In the genomic region with DNA sequence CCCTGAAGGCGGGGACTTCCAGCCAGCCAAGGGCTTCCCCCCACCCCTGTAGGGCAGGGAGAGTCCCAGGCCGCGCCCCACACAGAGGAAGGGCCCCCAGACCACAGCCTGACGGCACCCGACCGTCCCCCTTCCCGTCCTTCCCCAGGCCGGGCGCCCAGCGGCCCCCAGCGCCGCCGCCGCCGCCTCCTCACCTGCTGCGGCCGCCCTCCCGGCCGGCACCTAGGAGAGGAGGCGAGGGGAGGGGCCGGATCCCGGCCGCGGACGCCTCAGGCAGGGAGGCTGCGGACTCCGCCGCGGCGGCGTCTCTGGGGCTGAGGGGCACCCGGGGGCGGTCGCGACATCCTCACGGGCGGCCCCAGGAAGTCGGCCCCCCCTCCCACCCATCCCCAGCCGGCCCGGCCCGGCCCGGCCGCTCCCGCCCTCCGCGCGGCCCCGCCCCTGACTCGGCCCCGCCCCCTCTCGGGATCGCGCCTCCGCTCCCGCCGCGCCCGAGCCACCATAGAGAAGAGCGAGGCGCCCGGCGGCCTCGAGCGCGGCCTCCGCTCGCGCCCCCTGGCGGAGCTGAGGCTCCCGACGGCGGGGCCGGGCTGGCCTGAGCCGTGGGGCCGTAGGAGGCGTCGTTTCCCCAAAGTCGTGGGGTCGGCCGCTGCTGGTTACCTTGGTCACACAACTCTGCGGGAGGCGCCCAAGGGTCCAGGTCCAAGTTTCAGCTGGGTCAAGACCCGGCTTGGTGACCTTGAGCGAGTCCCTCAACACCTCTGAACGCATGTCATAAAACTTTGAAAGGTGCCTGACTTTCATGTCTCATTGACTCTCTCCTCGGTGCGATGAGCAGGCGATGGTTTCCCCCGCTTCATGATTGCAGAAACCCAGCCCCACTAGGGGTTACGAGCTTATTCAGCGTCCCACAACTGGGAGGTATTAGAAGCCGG, we compare ENCODE assay signal across 1 cellular context.
TF ChIP-seq lines count a peak whose summit lies in the region.

No MANE protein-coding gene starts in this region.

TF ChIP-seq in WTC11, 78 proteins besides CTCF, POLR2A, EP300 and RAD21 (continued from another document and continues in another):
- TF ChIP-seq ZNF512 (CRISPR knock-in tag; IDR thresholded peaks at IDR 0.05; ENCODE audit: borderline replicate concordance) (no peak), GRHL2 (CRISPR knock-in tag; IDR thresholded peaks at IDR 0.05; ENCODE audit: insufficient replicate concordance, severe bottlenecking) (no peak), NFE2L1 (CRISPR knock-in tag; IDR thresholded peaks at IDR 0.05) (no peak), MLX (CRISPR knock-in tag; IDR thresholded peaks at IDR 0.05) (no peak), ETV6 (CRISPR knock-in tag; IDR thresholded peaks at IDR 0.05) (no peak), RELA (CRISPR knock-in tag; IDR thresholded peaks at IDR 0.05; ENCODE audit: borderline replicate concordance) (no peak), IRF2 (CRISPR knock-in tag; IDR thresholded peaks at IDR 0.05; ENCODE audit: borderline replicate concordance, low read depth) (no peak), NFYB (CRISPR knock-in tag; conservative IDR thresholded peaks at IDR 0.05; ENCODE audit: low read depth) (no peak), NR2C2 (CRISPR knock-in tag; IDR thresholded peaks at IDR 0.05) (no peak), ZNF423 (CRISPR knock-in tag; IDR thresholded peaks at IDR 0.05) (peak; percentile 57), ZNF396 (CRISPR knock-in tag; IDR thresholded peaks at IDR 0.05; ENCODE audit: borderline replicate concordance) (no peak), ZNF532 (CRISPR knock-in tag; IDR thresholded peaks at IDR 0.05; ENCODE audit: borderline replicate concordance) (no peak), MYBL2 (CRISPR knock-in tag; IDR thresholded peaks at IDR 0.05) (no peak), E2F5 (CRISPR knock-in tag; IDR thresholded peaks at IDR 0.05) (peak; percentile 58; the same call in 1 of the 2 replicates), JUN (CRISPR knock-in tag; IDR thresholded peaks at IDR 0.05) (no peak), ZNF121 (CRISPR knock-in tag; IDR thresholded peaks at IDR 0.05) (peak; percentile 63; the same call in 1 of the 2 replicates), GTF2I (CRISPR knock-in tag; conservative IDR thresholded peaks at IDR 0.05) (no peak), USF1 (CRISPR knock-in tag; IDR thresholded peaks at IDR 0.05) (no peak), SOX15 (CRISPR knock-in tag; IDR thresholded peaks at IDR 0.05) (no peak), AFF4 (CRISPR knock-in tag; IDR thresholded peaks at IDR 0.05; ENCODE audit: borderline replicate concordance) (no peak), SP1 (CRISPR knock-in tag; conservative IDR thresholded peaks at IDR 0.05) (peak; percentile 70), NFATC4 (CRISPR knock-in tag; IDR thresholded peaks at IDR 0.05) (no peak)
- TF ChIP-seq, protein P1, sequence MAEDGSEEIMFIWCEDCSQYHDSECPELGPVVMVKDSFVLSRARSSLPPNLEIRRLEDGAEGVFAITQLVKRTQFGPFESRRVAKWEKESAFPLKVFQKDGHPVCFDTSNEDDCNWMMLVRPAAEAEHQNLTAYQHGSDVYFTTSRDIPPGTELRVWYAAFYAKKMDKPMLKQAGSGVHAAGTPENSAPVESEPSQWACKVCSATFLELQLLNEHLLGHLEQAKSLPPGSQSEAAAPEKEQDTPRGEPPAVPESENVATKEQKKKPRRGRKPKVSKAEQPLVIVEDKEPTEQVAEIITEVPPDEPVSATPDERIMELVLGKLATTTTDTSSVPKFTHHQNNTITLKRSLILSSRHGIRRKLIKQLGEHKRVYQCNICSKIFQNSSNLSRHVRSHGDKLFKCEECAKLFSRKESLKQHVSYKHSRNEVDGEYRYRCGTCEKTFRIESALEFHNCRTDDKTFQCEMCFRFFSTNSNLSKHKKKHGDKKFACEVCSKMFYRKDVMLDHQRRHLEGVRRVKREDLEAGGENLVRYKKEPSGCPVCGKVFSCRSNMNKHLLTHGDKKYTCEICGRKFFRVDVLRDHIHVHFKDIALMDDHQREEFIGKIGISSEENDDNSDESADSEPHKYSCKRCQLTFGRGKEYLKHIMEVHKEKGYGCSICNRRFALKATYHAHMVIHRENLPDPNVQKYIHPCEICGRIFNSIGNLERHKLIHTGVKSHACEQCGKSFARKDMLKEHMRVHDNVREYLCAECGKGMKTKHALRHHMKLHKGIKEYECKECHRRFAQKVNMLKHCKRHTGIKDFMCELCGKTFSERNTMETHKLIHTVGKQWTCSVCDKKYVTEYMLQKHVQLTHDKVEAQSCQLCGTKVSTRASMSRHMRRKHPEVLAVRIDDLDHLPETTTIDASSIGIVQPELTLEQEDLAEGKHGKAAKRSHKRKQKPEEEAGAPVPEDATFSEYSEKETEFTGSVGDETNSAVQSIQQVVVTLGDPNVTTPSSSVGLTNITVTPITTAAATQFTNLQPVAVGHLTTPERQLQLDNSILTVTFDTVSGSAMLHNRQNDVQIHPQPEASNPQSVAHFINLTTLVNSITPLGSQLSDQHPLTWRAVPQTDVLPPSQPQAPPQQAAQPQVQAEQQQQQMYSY (CRISPR knock-in tag; IDR thresholded peaks at IDR 0.05): no peak
- TF ChIP-seq, protein P2, sequence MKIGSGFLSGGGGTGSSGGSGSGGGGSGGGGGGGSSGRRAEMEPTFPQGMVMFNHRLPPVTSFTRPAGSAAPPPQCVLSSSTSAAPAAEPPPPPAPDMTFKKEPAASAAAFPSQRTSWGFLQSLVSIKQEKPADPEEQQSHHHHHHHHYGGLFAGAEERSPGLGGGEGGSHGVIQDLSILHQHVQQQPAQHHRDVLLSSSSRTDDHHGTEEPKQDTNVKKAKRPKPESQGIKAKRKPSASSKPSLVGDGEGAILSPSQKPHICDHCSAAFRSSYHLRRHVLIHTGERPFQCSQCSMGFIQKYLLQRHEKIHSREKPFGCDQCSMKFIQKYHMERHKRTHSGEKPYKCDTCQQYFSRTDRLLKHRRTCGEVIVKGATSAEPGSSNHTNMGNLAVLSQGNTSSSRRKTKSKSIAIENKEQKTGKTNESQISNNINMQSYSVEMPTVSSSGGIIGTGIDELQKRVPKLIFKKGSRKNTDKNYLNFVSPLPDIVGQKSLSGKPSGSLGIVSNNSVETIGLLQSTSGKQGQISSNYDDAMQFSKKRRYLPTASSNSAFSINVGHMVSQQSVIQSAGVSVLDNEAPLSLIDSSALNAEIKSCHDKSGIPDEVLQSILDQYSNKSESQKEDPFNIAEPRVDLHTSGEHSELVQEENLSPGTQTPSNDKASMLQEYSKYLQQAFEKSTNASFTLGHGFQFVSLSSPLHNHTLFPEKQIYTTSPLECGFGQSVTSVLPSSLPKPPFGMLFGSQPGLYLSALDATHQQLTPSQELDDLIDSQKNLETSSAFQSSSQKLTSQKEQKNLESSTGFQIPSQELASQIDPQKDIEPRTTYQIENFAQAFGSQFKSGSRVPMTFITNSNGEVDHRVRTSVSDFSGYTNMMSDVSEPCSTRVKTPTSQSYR (CRISPR knock-in tag; IDR thresholded peaks at IDR 0.05): no peak
- TF ChIP-seq, protein P3, sequence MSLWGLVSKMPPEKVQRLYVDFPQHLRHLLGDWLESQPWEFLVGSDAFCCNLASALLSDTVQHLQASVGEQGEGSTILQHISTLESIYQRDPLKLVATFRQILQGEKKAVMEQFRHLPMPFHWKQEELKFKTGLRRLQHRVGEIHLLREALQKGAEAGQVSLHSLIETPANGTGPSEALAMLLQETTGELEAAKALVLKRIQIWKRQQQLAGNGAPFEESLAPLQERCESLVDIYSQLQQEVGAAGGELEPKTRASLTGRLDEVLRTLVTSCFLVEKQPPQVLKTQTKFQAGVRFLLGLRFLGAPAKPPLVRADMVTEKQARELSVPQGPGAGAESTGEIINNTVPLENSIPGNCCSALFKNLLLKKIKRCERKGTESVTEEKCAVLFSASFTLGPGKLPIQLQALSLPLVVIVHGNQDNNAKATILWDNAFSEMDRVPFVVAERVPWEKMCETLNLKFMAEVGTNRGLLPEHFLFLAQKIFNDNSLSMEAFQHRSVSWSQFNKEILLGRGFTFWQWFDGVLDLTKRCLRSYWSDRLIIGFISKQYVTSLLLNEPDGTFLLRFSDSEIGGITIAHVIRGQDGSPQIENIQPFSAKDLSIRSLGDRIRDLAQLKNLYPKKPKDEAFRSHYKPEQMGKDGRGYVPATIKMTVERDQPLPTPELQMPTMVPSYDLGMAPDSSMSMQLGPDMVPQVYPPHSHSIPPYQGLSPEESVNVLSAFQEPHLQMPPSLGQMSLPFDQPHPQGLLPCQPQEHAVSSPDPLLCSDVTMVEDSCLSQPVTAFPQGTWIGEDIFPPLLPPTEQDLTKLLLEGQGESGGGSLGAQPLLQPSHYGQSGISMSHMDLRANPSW (CRISPR knock-in tag; conservative IDR thresholded peaks at IDR 0.05; ENCODE audit: low read depth): no peak
